8 cellular contexts compared by ENCODE assay signal in the genomic region with DNA sequence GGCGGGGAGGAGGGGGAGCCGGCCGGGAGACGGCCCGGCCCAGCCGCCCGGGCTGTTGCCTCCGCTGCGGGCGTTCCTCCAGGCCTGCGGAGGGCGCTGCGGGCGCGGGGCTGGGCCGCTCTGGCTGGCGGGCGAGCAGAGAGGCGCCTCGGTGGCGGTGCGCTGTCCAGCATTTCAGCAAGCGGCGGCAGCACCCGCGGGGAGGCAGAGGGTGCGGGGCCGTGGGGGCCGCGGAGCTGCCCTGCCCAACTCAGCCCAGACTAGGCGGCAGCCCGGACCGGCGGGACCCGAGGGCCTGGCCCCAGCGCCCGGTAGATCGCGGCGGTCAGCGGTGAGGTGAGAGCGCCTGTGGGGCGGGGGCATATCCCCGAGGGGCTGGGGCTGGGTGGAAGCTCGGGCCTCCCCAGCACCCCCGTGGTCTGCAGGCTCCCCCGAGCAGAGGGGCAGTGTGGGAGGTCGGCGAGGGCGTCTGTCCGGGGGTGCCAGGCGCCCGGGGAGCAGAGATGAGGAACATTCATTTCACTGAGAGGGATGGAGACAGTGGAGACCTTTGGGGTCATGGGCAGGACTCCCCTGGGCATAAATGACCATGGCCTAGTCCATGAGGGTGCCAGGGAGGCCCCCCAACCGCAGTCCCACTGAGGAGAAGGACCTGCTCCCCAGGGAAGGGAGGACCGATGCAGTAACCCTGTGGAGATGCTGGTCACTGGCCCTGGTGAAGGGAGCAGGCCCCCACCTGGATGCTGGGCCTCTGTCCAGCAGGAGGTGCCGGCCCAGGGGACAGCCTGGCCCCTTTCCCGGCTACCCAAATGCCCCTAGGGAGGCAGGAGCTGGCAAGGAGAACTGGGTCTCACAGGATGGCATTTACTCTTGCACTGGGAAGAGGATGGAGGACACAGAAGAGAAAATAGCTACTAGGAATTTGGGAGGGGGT. TPM values are rescaled to one million over a fixed set of nuclear protein-coding genes. Genes with fewer than 3 reads are reported as not detected.
DNase-seq lines count a peak whose midpoint lies in the region; ATAC-seq, FAIRE-seq and TF ChIP-seq lines count a peak whose summit lies in the region.

A gene with protein sequence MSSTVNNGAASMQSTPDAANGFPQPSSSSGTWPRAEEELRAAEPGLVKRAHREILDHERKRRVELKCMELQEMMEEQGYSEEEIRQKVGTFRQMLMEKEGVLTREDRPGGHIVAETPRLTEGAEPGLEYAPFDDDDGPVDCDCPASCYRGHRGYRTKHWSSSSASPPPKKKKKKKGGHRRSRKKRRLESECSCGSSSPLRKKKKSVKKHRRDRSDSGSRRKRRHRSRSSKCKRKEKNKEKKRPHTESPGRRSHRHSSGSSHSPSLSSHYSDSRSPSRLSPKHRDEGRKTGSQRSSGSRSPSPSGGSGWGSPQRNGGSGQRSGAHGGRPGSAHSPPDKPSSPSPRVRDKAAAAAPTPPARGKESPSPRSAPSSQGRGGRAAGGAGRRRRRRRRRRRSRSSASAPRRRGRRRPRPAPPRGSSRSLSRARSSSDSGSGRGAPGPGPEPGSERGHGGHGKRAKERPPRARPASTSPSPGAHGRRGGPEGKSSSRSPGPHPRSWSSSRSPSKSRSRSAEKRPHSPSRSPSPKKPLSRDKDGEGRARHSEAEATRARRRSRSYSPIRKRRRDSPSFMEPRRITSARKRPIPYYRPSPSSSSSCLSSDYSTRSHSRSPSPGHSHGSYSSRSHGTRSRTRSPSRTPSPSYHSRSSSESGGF (plus strand): TSS at position 165 of the 934 bp plus-strand sequence. CDS start 33,171 bp downstream, outside the sequence.

- TF ChIP-seq POLR2A in GM12892 (IDR thresholded peaks at IDR 0.05; ENCODE audit: low read depth, low read length) = no peak

- no CpG with 5 or more reads among the region's 57 CpGs for WGBS in mesendoderm (ENCODE audit: extremely low coverage, insufficient coverage, low lambda C conversion rate)

- H3K23ac ChIP-seq in mesendoderm (ENCODE audit: low read length) = no peak within 1 kb of the TSS

- H3K9me3 ChIP-seq in endocrine pancreas (ENCODE audit: control insufficient read depth, low read length) = no peaks in the 10 kb centered on the region

- DNase-seq in GM12892 (ENCODE audit: insufficient read length) (peak; percentile 75), HT-29 (ENCODE audit: low spot score) (peak; percentile 76), NOMO-1 (lab: John Stamatoyannopoulos, UW; ENCODE audit: unreplicated experiment in 2 of 2) (peak; percentile 90 to 95), mesendoderm (peak; percentile 85)
- peak; percentile 87 for DNase-seq in activated CD8-positive, alpha-beta memory T cell treated with anti-CD3 and anti-CD28 coated beads, Interleukin-2, amount 10 ng/mL, durations not matched to agents 7 days and 5 days
- DNase-seq in stimulated activated CD8-positive, alpha-beta memory T cell treated with anti-CD3 and anti-CD28 coated beads, Interleukin-15, amount 100 ng/mL, for 24 hours (ENCODE audit: low read depth) = peak; percentile 70

- H3K4me2 ChIP-seq in mesendoderm (ENCODE audit: low read length) = peak within 1 kb of the TSS; percentile 36

- H3K9me3 Mint-ChIP-seq in activated CD8-positive, alpha-beta memory T cell treated with anti-CD3 and anti-CD28 coated beads, Interleukin-2, amount 10 ng/mL, durations not matched to agents 7 days and 5 days (ENCODE audit: low read depth) = no peaks in the 10 kb centered on the region

- peak; percentile 82 for FAIRE-seq in GM12892 (lab: Jason Lieb, UNC)

- no peak within 1 kb of the TSS for H3K27ac Mint-ChIP-seq in activated CD8-positive, alpha-beta memory T cell treated with anti-CD3 and anti-CD28 coated beads, Interleukin-2, amount 10 ng/mL, durations not matched to agents 7 days and 5 days

- H3K4me3 ChIP-seq in endocrine pancreas (ENCODE audit: control insufficient read depth, insufficient read depth, low read length) = peak within 1 kb of the TSS; percentile 30
- H3K4me3 ChIP-seq in mesendoderm (ENCODE audit: low read length) = peak within 1 kb of the TSS; percentile 19

- H3K79me2 ChIP-seq in mesendoderm (ENCODE audit: control insufficient read depth, insufficient read depth, low read length) = no peaks in the 10 kb centered on the region

- H3K18ac ChIP-seq in mesendoderm (ENCODE audit: low read length) = no peak within 1 kb of the TSS

- no peak within 1 kb of the TSS for H2BK120ac ChIP-seq in mesendoderm (ENCODE audit: low read depth, low read length)

- H3K4me1 ChIP-seq in endocrine pancreas (ENCODE audit: control insufficient read depth, insufficient read depth, low read length) (no peaks in the 10 kb centered on the region), mesendoderm (ENCODE audit: control insufficient read depth, low read depth, low read length) (no peaks in the 10 kb centered on the region)

- no peak within 1 kb of the TSS for H3K4me3 Mint-ChIP-seq in activated CD8-positive, alpha-beta memory T cell treated with anti-CD3 and anti-CD28 coated beads, Interleukin-2, amount 10 ng/mL, durations not matched to agents 7 days and 5 days

- CTCF ChIA-PET in activated CD8-positive, alpha-beta memory T cell treated with anti-CD3 and anti-CD28 coated beads, Interleukin-2, amount 10 ng/mL, durations not matched to agents 7 days and 5 days (lab: Charles Lee) = interaction anchor here (0.6 to 2.3 kb wide), 9 partner anchors 9 to 102 kb away, joined by 3 to 6 read pairs (median 3); no protein-coding TSS in a partner anchor

- no peaks in the 10 kb centered on the region for H3K79me1 ChIP-seq in mesendoderm (ENCODE audit: low read length)

- no peak within 1 kb of the TSS for H2BK5ac ChIP-seq in mesendoderm (ENCODE audit: low read length)

- no peak within 1 kb of the TSS for H4K8ac ChIP-seq in mesendoderm (ENCODE audit: low read depth, low read length)

- no peak within 1 kb of the TSS for H3K4ac ChIP-seq in mesendoderm (ENCODE audit: low read depth, low read length)

- no peaks in the 10 kb centered on the region for H3K4me1 Mint-ChIP-seq in activated CD8-positive, alpha-beta memory T cell treated with anti-CD3 and anti-CD28 coated beads, Interleukin-2, amount 10 ng/mL, durations not matched to agents 7 days and 5 days

- peak within 1 kb of the TSS; percentile 70 for H3K56ac ChIP-seq in mesendoderm (ENCODE audit: low read length)

- no peak within 1 kb of the TSS for H2BK15ac ChIP-seq in mesendoderm (replicated peaks; ENCODE audit: low read depth)

- peak within 1 kb of the TSS; percentile 80 for H3K9ac ChIP-seq in endocrine pancreas (ENCODE audit: control insufficient read depth, insufficient read depth, low read length)
- H3K9ac ChIP-seq in mesendoderm (ENCODE audit: low read length) = peak within 1 kb of the TSS; percentile 35

- H3K36me3 Mint-ChIP-seq in activated CD8-positive, alpha-beta memory T cell treated with anti-CD3 and anti-CD28 coated beads, Interleukin-2, amount 10 ng/mL, durations not matched to agents 7 days and 5 days = no peaks in the 10 kb centered on the region

- no peak within 1 kb of the TSS for H4K5ac ChIP-seq in mesendoderm (ENCODE audit: low read length)

- H2AK5ac ChIP-seq in mesendoderm (ENCODE audit: low read length) = no peak within 1 kb of the TSS

- H3K27me3 ChIP-seq in endocrine pancreas (ENCODE audit: control insufficient read depth, insufficient read depth, low read length) (no peaks in the 10 kb centered on the region), mesendoderm (ENCODE audit: insufficient read depth, low read length, poor library complexity) (no peaks in the 10 kb centered on the region)

- no peak within 1 kb of the TSS for H3K27ac ChIP-seq in mesendoderm (ENCODE audit: low read depth, low read length)

- no peaks in the 10 kb centered on the region for H3K36me3 ChIP-seq in endocrine pancreas (ENCODE audit: control insufficient read depth, insufficient read depth, low read length)
- H3K36me3 ChIP-seq in mesendoderm (ENCODE audit: control insufficient read depth, insufficient read depth, low read length) = no peaks in the 10 kb centered on the region

- no peaks in the 10 kb centered on the region for H3K27me3 Mint-ChIP-seq in activated CD8-positive, alpha-beta memory T cell treated with anti-CD3 and anti-CD28 coated beads, Interleukin-2, amount 10 ng/mL, durations not matched to agents 7 days and 5 days

- ATAC-seq in activated CD8-positive, alpha-beta memory T cell treated with anti-CD3 and anti-CD28 coated beads, Interleukin-2, amount 10 ng/mL, durations not matched to agents 7 days and 5 days = peak; percentile 98
- no peak for ATAC-seq in HG03139 (IDR thresholded peaks at IDR 0.05; ENCODE audit: unreplicated experiment)

RNA-seq across cellular contexts. Expression of the gene that starts here (rescaled TPM):
- not detected for polyA plus RNA-seq in GM12892 (2012; ENCODE audit: missing spikeins)
- 0.05 TPM in 1 of 2 replicates, not detected in the other for total RNA-seq in HT-29 (2014; rRNA removed; shearing (Covaris generic))
- under 1 TPM in 1 of 2 experiments, not detected in 1; 0.09 TPM for total RNA-seq in activated CD8-positive, alpha-beta memory T cell treated with anti-CD3 and anti-CD28 coated beads, Interleukin-2, amount 10 ng/mL, durations not matched to agents 7 days and 5 days
- polyA plus RNA-seq in mesendoderm (2013, experiment 1 of 2) = 2.2 TPM
- 2.2 TPM for polyA plus RNA-seq in mesendoderm (2013, experiment 2 of 2)

Comparison
In these comparisons a context has a peak if more than half of its experiments do, and no peak if none do; other contexts are left out.
1. Peak in DNase-seq in HT-29; RNA of the gene not detected or under 1 TPM.
2. Peak in DNase-seq and ATAC-seq in activated CD8-positive, alpha-beta memory T cell treated with anti-CD3 and anti-CD28 coated beads, Interleukin-2, amount 10 ng/mL, durations not matched to agents 7 days and 5 days; RNA of the gene not detected or under 1 TPM.